Comparison of ENCODE assay signal across 12 cellular contexts in genomic region chr7:29490094-29490607, GRCh38.
"Had no signal": no experiment of that assay in that cellular context is flagged by ENCODE, and none has a peak within 500 bp of the region (broad histone marks: within the 10 kb centered on the region; RNA-seq: fewer than 3 reads in every experiment).

No MANE protein-coding gene starts in this region.

- H3K36me3 ChIP-seq: gastrocnemius medialis, pancreas, tibial artery had no signal

- H3K4me3 ChIP-seq: gastrocnemius medialis, lung, pancreas had no signal

- H3K27me3 ChIP-seq: gastrocnemius medialis, pancreas, tibial artery had no signal

- H3K27ac ChIP-seq: gastrocnemius medialis, pancreas had no signal

- DNase-seq: activated CD4-positive, CD25-positive, alpha-beta regulatory T cell treated with anti-CD3 and anti-CD28 coated beads, Interleukin-2, amount 50 U/mL, for 72 hours; activated naive CD4-positive, alpha-beta T cell; activated T-cell treated with anti-CD3 and anti-CD28 coated beads for 4 hours; caudate nucleus; effector memory CD8-positive, alpha-beta T cell; gastrocnemius medialis; midbrain; naive B cell; pancreas; stimulated activated CD4-positive, alpha-beta T cell treated with anti-CD3 and anti-CD28 coated beads, Interleukin-1b, Interleukin-23, amount 100 ng/mL, for 48 hours; tibial artery had no signal

- H3K4me1 ChIP-seq: gastrocnemius medialis had no signal

- H3K9me3 ChIP-seq: gastrocnemius medialis, pancreas, tibial artery had no signal
